25 cellular contexts compared by ENCODE assay signal in genomic region chr2:195214072-195214471, GRCh38.
"Had no signal": no experiment of that assay in that cellular context is flagged by ENCODE, and none has a peak within 500 bp of the region (broad histone marks: within the 10 kb centered on the region; RNA-seq: fewer than 3 reads in every experiment).

No MANE protein-coding gene starts in this region.

- H3K9me3 ChIP-seq: adrenal gland, body of pancreas, breast epithelium had no signal

- H3K4me1 ChIP-seq: adrenal gland, body of pancreas, breast epithelium had no signal

- H3K4me3 ChIP-seq: adrenal gland, body of pancreas, breast epithelium, SK-N-MC had no signal

- H3K9me3 Mint-ChIP-seq: activated CD4-positive, alpha-beta T cell treated with anti-CD3 and anti-CD28 coated beads, Interleukin-2, amount 10 ng/mL, durations not matched to agents 24 days and 14 days; activated CD8-positive, alpha-beta T cell treated with anti-CD3 and anti-CD28 coated beads for 36 hours; activated naive CD4-positive, alpha-beta T cell treated with anti-CD3 and anti-CD28 coated beads for 36 hours; activated naive CD4-positive, alpha-beta T cell treated with anti-CD3 and anti-CD28 coated beads, Interleukin-2, amount 50 U/mL, for 72 hours; activated T-cell treated with anti-CD3 and anti-CD28 coated beads, Interleukin-2, amount 50 U/mL, for 72 hours; activated T-helper 17 cell treated with anti-CD3 and anti-CD28 coated beads, Interleukin-2, amount 50 U/mL, for 72 hours had no signal

- DNase-seq: activated CD4-positive, alpha-beta T cell treated with anti-CD3 and anti-CD28 coated beads, Interleukin-2, amount 10 ng/mL, durations not matched to agents 24 days and 14 days; activated CD4-positive, alpha-beta T cell treated with anti-CD3 and anti-CD28 coated beads, Interleukin-2, amount 50 U/mL, for 4 hours; activated CD8-positive, alpha-beta T cell treated with anti-CD3 and anti-CD28 coated beads for 36 hours; activated gamma-delta T cell treated with Interleukin-2 at 50 U/mL for 16 hours; activated naive CD4-positive, alpha-beta T cell treated with anti-CD3 and anti-CD28 coated beads for 36 hours; activated T-cell treated with anti-CD3 and anti-CD28 coated beads, Interleukin-2, amount 50 U/mL, for 1 hour; activated T-cell treated with anti-CD3 and anti-CD28 coated beads, Interleukin-2, amount 50 U/mL, for 72 hours; adrenal gland; body of pancreas; Karpas-422; NCI-H1105; NCI-H1436; NCI-H1694; NCI-H1930; NCI-H2081 treated with DMSO at 0.1 percent for 48 hours; NCI-H2171 treated with DMSO at 0.1 percent for 48 hours; NCI-H2227 treated with DMSO at 0.1 percent for 48 hours; NCI-H446 treated with DMSO at 0.1 percent for 48 hours; NCI-H524; NCI-H69; Right ventricle myocardium superior had no signal

- H3K27me3 ChIP-seq: adrenal gland, body of pancreas, breast epithelium had no signal

- H3K27ac ChIP-seq: adrenal gland, body of pancreas, breast epithelium, SK-N-MC had no signal

- H3K4me1 Mint-ChIP-seq: activated CD4-positive, alpha-beta T cell treated with anti-CD3 and anti-CD28 coated beads, Interleukin-2, amount 10 ng/mL, durations not matched to agents 24 days and 14 days; activated T-helper 17 cell treated with anti-CD3 and anti-CD28 coated beads, Interleukin-2, amount 50 U/mL, for 72 hours had no signal

- H3K4me3 Mint-ChIP-seq: activated CD4-positive, alpha-beta T cell treated with anti-CD3 and anti-CD28 coated beads, Interleukin-2, amount 10 ng/mL, durations not matched to agents 24 days and 14 days; activated CD8-positive, alpha-beta T cell treated with anti-CD3 and anti-CD28 coated beads for 36 hours; activated naive CD4-positive, alpha-beta T cell treated with anti-CD3 and anti-CD28 coated beads for 36 hours; activated T-cell treated with anti-CD3 and anti-CD28 coated beads, Interleukin-2, amount 50 U/mL, for 72 hours; activated T-helper 17 cell treated with anti-CD3 and anti-CD28 coated beads, Interleukin-2, amount 50 U/mL, for 72 hours had no signal

- ATAC-seq: activated CD8-positive, alpha-beta T cell treated with anti-CD3 and anti-CD28 coated beads for 36 hours; activated naive CD4-positive, alpha-beta T cell treated with anti-CD3 and anti-CD28 coated beads, Interleukin-2, amount 50 U/mL, for 72 hours; activated T-cell treated with anti-CD3 and anti-CD28 coated beads, Interleukin-2, amount 50 U/mL, for 72 hours; activated T-helper 17 cell treated with anti-CD3 and anti-CD28 coated beads, Interleukin-2, amount 50 U/mL, for 72 hours; body of pancreas had no signal

- H3K27ac Mint-ChIP-seq: activated CD4-positive, alpha-beta T cell treated with anti-CD3 and anti-CD28 coated beads, Interleukin-2, amount 10 ng/mL, durations not matched to agents 24 days and 14 days; activated CD8-positive, alpha-beta T cell treated with anti-CD3 and anti-CD28 coated beads for 36 hours; activated naive CD4-positive, alpha-beta T cell treated with anti-CD3 and anti-CD28 coated beads for 36 hours; activated naive CD4-positive, alpha-beta T cell treated with anti-CD3 and anti-CD28 coated beads, Interleukin-2, amount 50 U/mL, for 72 hours; activated T-cell treated with anti-CD3 and anti-CD28 coated beads, Interleukin-2, amount 50 U/mL, for 72 hours; activated T-helper 17 cell treated with anti-CD3 and anti-CD28 coated beads, Interleukin-2, amount 50 U/mL, for 72 hours had no signal

- H3K27me3 Mint-ChIP-seq: activated CD8-positive, alpha-beta T cell treated with anti-CD3 and anti-CD28 coated beads for 36 hours had no signal

- H3K36me3 Mint-ChIP-seq: activated naive CD4-positive, alpha-beta T cell treated with anti-CD3 and anti-CD28 coated beads, Interleukin-2, amount 50 U/mL, for 72 hours had no signal

- H3K36me3 ChIP-seq: adrenal gland, breast epithelium had no signal
